In the genomic region with DNA sequence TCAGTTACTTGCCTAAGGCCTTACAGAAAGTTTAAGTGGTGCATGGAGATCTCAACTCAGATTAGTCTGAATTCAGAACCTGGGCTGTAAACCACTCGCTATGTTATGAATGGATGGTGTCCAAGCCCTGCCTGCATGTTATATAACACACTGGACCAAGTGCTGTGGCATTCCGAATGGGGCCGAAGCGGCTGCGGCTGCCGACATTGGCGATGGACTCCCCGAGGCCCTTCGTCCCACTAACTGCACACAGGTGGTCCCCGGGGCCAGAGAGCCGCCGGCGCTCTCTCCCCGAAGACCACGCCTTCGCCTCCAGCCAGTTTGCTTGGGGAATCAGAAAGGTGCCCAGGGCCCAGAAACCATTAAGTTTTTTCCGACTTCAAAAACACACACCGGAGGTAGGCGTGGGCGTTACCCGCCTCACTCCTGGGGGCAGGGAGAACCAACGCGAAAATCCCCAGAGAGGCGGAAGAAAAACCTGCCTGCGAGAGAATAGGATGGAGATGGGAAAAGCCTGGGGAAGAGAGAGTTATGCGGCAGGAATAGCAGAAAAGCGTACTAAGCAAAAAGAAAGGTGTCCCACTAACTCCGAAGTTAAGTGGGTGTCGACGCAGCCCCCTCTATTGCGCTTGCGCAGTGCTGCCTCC, we compare ENCODE assay signal across 1 cellular context.
TF ChIP-seq lines count a peak whose summit lies in the region.

No MANE protein-coding gene starts in this region.

TF ChIP-seq in K562, 482 proteins besides CTCF, POLR2A, EP300 and RAD21 (continued from another document and continues in another):
- TF ChIP-seq, protein P1, sequence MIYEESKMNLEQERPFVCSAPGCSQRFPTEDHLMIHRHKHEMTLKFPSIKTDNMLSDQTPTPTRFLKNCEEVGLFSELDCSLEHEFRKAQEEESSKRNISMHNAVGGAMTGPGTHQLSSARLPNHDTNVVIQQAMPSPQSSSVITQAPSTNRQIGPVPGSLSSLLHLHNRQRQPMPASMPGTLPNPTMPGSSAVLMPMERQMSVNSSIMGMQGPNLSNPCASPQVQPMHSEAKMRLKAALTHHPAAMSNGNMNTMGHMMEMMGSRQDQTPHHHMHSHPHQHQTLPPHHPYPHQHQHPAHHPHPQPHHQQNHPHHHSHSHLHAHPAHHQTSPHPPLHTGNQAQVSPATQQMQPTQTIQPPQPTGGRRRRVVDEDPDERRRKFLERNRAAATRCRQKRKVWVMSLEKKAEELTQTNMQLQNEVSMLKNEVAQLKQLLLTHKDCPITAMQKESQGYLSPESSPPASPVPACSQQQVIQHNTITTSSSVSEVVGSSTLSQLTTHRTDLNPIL (CRISPR knock-in tag; IDR thresholded peaks at IDR 0.05): no peak
- TF ChIP-seq ZNF175 (CRISPR knock-in tag; IDR thresholded peaks at IDR 0.05; ENCODE audit: low read depth) (no peak), CHD1 (IDR thresholded peaks at IDR 0.05; ENCODE audit: low read length) (no peak), NEUROD1 (IDR thresholded peaks at IDR 0.05; ENCODE audit: borderline replicate concordance, low read depth, low read length, partially characterized antibody) (peak; percentile 53), ZNF212 (CRISPR knock-in tag; IDR thresholded peaks at IDR 0.05) (no peak), ELF4 (CRISPR knock-in tag; IDR thresholded peaks at IDR 0.05) (0 out of 2 replicates have a peak, but pooled peaks have one; percentile 70), ZKSCAN8 (CRISPR knock-in tag; IDR thresholded peaks at IDR 0.05) (no peak), ZNF143 (CRISPR knock-in tag; IDR thresholded peaks at IDR 0.05) (no peak), LEF1 (IDR thresholded peaks at IDR 0.05) (peak; percentile 51), ZKSCAN1 (IDR thresholded peaks at IDR 0.05; ENCODE audit: low read depth, low read length) (0 out of 2 replicates have a peak, but pooled peaks have one; percentile 23), ATF7 (IDR thresholded peaks at IDR 0.05) (no peak), CSDE1 (IDR thresholded peaks at IDR 0.05) (peak in 1 of 2 experiments; percentile 78; a peak in 2 of 4 replicates), ZFP30 (CRISPR knock-in tag; IDR thresholded peaks at IDR 0.05; ENCODE audit: borderline replicate concordance) (no peak), GATAD2A (IDR thresholded peaks at IDR 0.05) (no peak), DACH1 (IDR thresholded peaks at IDR 0.05; ENCODE audit: partially characterized antibody) (no peak), ZNF197 (CRISPR knock-in tag; IDR thresholded peaks at IDR 0.05; ENCODE audit: low read depth) (no peak), ZNF282 (CRISPR knock-in tag; IDR thresholded peaks at IDR 0.05) (no peak), L3MBTL2 (IDR thresholded peaks at IDR 0.05) (peak; percentile 71), PHB2 (IDR thresholded peaks at IDR 0.05; ENCODE audit: low read depth) (no peak), SAP30 (IDR thresholded peaks at IDR 0.05; ENCODE audit: borderline replicate concordance, insufficient read depth, low read depth, low read length, poor library complexity, severe bottlenecking) (no peak), SLC30A9 (CRISPR knock-in tag; IDR thresholded peaks at IDR 0.05) (no peak), ZNF253 (CRISPR knock-in tag; conservative IDR thresholded peaks at IDR 0.05) (no peak), ZNF644 (tag; IDR thresholded peaks at IDR 0.05; ENCODE audit: low read depth) (no peak), CBFB (CRISPR knock-in tag; IDR thresholded peaks at IDR 0.05) (peak; percentile 61; the same call in 1 of the 2 replicates), NR3C1 (CRISPR knock-in tag; IDR thresholded peaks at IDR 0.05) (no peak), MYNN (IDR thresholded peaks at IDR 0.05) (no peak), MYNN (CRISPR knock-in tag; IDR thresholded peaks at IDR 0.05) (no peak), JUNB (CRISPR knock-in tag; conservative IDR thresholded peaks at IDR 0.05) (no peak), RFX5 (IDR thresholded peaks at IDR 0.05; ENCODE audit: low read depth, low read length) (no peak), GATAD2B (IDR thresholded peaks at IDR 0.05; ENCODE audit: borderline replicate concordance) (peak; percentile 35; the same call in 1 of the 2 replicates), KLF16 (IDR thresholded peaks at IDR 0.05) (no peak; the same call in 1 of the 2 replicates), ZNF354B (CRISPR knock-in tag; IDR thresholded peaks at IDR 0.05) (no peak), POU5F1 (IDR thresholded peaks at IDR 0.05; ENCODE audit: borderline replicate concordance, low read depth, low read length, partially characterized antibody) (no peak), TEAD4 (IDR thresholded peaks at IDR 0.05; ENCODE audit: low read length) (no peak), TEAD4 (CRISPR knock-in tag; IDR thresholded peaks at IDR 0.05; ENCODE audit: borderline replicate concordance) (no peak)
- TF ChIP-seq, protein P2, sequence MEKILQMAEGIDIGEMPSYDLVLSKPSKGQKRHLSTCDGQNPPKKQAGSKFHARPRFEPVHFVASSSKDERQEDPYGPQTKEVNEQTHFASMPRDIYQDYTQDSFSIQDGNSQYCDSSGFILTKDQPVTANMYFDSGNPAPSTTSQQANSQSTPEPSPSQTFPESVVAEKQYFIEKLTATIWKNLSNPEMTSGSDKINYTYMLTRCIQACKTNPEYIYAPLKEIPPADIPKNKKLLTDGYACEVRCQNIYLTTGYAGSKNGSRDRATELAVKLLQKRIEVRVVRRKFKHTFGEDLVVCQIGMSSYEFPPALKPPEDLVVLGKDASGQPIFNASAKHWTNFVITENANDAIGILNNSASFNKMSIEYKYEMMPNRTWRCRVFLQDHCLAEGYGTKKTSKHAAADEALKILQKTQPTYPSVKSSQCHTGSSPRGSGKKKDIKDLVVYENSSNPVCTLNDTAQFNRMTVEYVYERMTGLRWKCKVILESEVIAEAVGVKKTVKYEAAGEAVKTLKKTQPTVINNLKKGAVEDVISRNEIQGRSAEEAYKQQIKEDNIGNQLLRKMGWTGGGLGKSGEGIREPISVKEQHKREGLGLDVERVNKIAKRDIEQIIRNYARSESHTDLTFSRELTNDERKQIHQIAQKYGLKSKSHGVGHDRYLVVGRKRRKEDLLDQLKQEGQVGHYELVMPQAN (IDR thresholded peaks at IDR 0.05; ENCODE audit: borderline replicate concordance): peak; percentile 70; the same call in 1 of the 2 replicates
- TF ChIP-seq, protein P3, sequence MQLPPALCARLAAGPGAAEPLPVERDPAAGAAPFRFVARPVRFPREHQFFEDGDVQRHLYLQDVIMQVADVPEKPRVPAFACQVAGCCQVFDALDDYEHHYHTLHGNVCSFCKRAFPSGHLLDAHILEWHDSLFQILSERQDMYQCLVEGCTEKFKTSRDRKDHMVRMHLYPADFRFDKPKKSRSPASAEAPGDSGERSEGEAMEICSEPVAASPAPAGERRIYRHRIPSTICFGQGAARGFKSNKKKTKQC (CRISPR knock-in tag; IDR thresholded peaks at IDR 0.05): no peak
- TF ChIP-seq, protein P4, sequence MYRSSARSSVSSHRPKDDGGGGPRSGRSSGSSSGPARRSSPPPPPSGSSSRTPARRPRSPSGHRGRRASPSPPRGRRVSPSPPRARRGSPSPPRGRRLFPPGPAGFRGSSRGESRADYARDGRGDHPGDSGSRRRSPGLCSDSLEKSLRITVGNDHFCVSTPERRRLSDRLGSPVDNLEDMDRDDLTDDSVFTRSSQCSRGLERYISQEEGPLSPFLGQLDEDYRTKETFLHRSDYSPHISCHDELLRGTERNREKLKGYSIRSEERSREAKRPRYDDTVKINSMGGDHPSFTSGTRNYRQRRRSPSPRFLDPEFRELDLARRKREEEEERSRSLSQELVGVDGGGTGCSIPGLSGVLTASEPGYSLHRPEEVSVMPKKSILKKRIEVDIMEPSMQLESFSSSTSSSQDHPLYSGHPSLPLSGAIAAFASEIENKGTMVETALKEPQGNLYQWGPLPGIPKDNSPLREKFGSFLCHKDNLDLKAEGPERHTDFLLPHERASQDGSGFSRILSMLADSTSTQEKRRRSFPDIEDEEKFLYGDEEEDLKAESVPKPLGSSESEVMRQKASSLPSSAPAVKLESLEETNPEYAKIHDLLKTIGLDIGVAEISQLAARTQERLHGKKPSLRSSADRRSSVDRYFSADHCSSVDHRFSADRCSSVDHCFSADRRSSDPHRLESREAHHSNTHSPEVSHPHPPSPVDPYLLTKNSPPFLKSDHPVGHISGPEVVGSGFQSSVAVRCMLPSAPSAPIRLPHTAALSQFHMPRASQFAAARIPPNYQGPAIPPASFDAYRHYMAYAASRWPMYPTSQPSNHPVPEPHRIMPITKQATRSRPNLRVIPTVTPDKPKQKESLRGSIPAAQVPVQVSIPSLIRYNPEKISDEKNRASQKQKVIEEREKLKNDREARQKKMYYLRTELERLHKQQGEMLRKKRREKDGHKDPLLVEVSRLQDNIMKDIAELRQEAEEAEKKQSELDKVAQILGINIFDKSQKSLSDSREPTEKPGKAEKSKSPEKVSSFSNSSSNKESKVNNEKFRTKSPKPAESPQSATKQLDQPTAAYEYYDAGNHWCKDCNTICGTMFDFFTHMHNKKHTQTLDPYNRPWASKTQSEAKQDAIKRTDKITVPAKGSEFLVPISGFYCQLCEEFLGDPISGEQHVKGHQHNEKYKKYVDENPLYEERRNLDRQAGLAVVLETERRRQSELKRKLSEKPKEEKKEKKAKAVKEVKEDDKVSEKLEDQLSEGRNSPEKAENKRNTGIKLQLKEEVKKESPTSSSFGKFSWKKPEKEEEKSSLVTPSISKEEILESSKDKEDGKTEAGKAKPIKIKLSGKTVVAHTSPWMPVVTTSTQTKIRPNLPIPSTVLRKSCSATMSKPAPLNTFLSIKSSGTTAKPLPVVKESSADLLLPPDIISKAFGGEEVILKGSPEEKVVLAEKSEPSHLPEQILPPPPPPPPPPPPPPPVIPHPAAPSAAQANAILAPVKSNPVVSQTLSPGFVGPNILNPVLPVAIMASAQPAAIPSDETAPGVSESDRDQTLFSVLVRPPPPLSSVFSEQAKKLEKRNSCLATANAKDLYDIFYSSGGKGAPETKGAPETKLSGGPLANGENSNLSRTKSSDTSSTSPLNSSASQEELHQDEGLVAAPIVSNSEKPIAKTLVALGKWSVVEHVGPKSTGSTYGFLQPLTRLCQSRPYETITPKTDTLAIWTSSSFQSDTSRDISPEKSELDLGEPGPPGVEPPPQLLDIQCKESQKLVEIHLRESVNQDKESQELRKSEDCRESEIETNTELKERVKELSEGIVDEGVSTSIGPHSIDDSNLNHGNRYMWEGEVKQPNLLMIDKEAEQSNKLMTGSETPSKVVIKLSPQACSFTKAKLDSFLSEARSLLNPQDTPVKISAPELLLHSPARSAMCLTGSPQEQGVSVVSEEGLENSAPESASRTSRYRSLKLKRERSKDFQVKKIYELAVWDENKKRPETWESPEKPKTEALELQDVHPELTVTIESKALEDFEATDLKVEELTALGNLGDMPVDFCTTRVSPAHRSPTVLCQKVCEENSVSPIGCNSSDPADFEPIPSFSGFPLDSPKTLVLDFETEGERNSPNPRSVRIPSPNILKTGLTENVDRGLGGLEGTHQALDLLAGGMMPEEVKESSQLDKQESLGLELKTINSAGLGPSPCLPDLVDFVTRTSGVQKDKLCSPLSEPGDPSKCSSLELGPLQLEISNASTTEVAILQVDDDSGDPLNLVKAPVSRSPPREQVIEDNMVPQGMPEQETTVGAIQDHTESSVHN (IDR thresholded peaks at IDR 0.05; ENCODE audit: borderline replicate concordance in 1 of 2, low read depth in 1 of 2): no peak
- TF ChIP-seq, protein P5, sequence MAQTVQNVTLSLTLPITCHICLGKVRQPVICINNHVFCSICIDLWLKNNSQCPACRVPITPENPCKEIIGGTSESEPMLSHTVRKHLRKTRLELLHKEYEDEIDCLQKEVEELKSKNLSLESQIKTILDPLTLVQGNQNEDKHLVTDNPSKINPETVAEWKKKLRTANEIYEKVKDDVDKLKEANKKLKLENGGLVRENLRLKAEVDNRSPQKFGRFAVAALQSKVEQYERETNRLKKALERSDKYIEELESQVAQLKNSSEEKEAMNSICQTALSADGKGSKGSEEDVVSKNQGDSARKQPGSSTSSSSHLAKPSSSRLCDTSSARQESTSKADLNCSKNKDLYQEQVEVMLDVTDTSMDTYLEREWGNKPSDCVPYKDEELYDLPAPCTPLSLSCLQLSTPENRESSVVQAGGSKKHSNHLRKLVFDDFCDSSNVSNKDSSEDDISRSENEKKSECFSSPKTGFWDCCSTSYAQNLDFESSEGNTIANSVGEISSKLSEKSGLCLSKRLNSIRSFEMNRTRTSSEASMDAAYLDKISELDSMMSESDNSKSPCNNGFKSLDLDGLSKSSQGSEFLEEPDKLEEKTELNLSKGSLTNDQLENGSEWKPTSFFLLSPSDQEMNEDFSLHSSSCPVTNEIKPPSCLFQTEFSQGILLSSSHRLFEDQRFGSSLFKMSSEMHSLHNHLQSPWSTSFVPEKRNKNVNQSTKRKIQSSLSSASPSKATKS (CRISPR knock-in tag; IDR thresholded peaks at IDR 0.05): no peak
- TF ChIP-seq, protein P6, sequence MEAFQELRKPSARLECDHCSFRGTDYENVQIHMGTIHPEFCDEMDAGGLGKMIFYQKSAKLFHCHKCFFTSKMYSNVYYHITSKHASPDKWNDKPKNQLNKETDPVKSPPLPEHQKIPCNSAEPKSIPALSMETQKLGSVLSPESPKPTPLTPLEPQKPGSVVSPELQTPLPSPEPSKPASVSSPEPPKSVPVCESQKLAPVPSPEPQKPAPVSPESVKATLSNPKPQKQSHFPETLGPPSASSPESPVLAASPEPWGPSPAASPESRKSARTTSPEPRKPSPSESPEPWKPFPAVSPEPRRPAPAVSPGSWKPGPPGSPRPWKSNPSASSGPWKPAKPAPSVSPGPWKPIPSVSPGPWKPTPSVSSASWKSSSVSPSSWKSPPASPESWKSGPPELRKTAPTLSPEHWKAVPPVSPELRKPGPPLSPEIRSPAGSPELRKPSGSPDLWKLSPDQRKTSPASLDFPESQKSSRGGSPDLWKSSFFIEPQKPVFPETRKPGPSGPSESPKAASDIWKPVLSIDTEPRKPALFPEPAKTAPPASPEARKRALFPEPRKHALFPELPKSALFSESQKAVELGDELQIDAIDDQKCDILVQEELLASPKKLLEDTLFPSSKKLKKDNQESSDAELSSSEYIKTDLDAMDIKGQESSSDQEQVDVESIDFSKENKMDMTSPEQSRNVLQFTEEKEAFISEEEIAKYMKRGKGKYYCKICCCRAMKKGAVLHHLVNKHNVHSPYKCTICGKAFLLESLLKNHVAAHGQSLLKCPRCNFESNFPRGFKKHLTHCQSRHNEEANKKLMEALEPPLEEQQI (IDR thresholded peaks at IDR 0.05): no peak
- TF ChIP-seq, protein P7, sequence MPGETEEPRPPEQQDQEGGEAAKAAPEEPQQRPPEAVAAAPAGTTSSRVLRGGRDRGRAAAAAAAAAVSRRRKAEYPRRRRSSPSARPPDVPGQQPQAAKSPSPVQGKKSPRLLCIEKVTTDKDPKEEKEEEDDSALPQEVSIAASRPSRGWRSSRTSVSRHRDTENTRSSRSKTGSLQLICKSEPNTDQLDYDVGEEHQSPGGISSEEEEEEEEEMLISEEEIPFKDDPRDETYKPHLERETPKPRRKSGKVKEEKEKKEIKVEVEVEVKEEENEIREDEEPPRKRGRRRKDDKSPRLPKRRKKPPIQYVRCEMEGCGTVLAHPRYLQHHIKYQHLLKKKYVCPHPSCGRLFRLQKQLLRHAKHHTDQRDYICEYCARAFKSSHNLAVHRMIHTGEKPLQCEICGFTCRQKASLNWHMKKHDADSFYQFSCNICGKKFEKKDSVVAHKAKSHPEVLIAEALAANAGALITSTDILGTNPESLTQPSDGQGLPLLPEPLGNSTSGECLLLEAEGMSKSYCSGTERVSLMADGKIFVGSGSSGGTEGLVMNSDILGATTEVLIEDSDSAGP (CRISPR knock-in tag; IDR thresholded peaks at IDR 0.05): no peak
